ENCODE assay signal across 11 cellular contexts in genomic region chr11:55967914-55968313, GRCh38. TPM values are rescaled to one million over a fixed set of nuclear protein-coding genes. Genes with fewer than 3 reads are reported as not detected.
"Had no signal": no experiment of that assay in that cellular context is flagged by ENCODE, and none has a peak within 500 bp of the region (broad histone marks: within the 10 kb centered on the region; RNA-seq: fewer than 3 reads in every experiment).

No MANE protein-coding gene starts in this region.

- H3K4me1 ChIP-seq: HAP-1 had no signal

- H3K9me3 ChIP-seq: HAP-1 had no signal

- H3K4me3 Mint-ChIP-seq: HFFc6, IgD-negative memory B cell had no signal

- FAIRE-seq: HepG2 had no signal

- H3K27ac Mint-ChIP-seq: HFFc6, IgD-negative memory B cell had no signal

- H3K36me3 Mint-ChIP-seq: IgD-negative memory B cell had no signal

- H3K4me3 ChIP-seq: GM23248, HAP-1 had no signal

- H3K36me3 ChIP-seq: HAP-1 had no signal

- ATAC-seq: HCT116, HepG2 had no signal

- H3K27ac ChIP-seq: GM23248, HL-60 had no signal

- H3K27me3 Mint-ChIP-seq: IgD-negative memory B cell had no signal

- DNase-seq: GM23248, GOT3, H7, HFFc6 had no signal

RNA-seq across cellular contexts. Expression of gene OR10AG1, which starts 1.8 kb away (rescaled TPM):
- total RNA-seq: GM23248, H4, H7, HepG2, HFFc6, HT1080 had no signal
- polyA plus RNA-seq: GM23248, HepG2, IgD-negative memory B cell had no signal

RNA-seq across cellular contexts. Expression of gene OR5F1, which starts 26.5 kb away (rescaled TPM):
- total RNA-seq: GM23248, H4, H7, HepG2, HFFc6, HT1080 had no signal
- polyA plus RNA-seq: GM23248, HepG2, IgD-negative memory B cell had no signal

RNA-seq across cellular contexts. Expression of gene OR5I1, which starts 31.7 kb away (rescaled TPM):
- total RNA-seq: GM23248, H4, H7, HepG2, HFFc6, HT1080 had no signal
- polyA plus RNA-seq: GM23248, HepG2, IgD-negative memory B cell had no signal

RNA-seq across cellular contexts. Expression of gene OR5W2, which starts 53.5 kb away (rescaled TPM):
- total RNA-seq: GM23248, H4, H7, HepG2, HFFc6, HT1080 had no signal
- polyA plus RNA-seq: GM23248, HepG2, IgD-negative memory B cell had no signal

RNA-seq across cellular contexts. Expression of gene OR5AS1, which starts 59.5 kb away (rescaled TPM):
- total RNA-seq: GM23248, H4, H7, HepG2, HFFc6, HT1080 had no signal
- polyA plus RNA-seq: GM23248, HepG2, IgD-negative memory B cell had no signal
